Comparison of ENCODE assay signal across 11 cellular contexts in genomic region chr10:22651276-22651980, GRCh38.
DNase-seq lines count a peak whose midpoint lies in the region; ATAC-seq and TF ChIP-seq lines count a peak whose summit lies in the region.
"Had no signal": no experiment of that assay in that cellular context is flagged by ENCODE, and none has a peak within 500 bp of the region (broad histone marks: within the 10 kb centered on the region; RNA-seq: fewer than 3 reads in every experiment).

No MANE protein-coding gene starts in this region.

- intact Hi-C loops in activated CD4-positive, alpha-beta T cell treated with anti-CD3 and anti-CD28 coated beads for 36 hours (cut with DNase I, micrococcal nuclease): loop anchor here in 1 of 2 experiments (5.0 to 10.0 kb wide), 2 partner anchors 336 to 713 kb away; no protein-coding TSS in a partner anchor

- H3K4me1 Mint-ChIP-seq in activated CD4-positive, alpha-beta T cell treated with anti-CD3 and anti-CD28 coated beads for 36 hours: peaks cover 99% of the 10 kb centered on the region
- peaks cover 80 to 90% (median 85%) of the 10 kb centered on the region in 3 donors for H3K4me1 Mint-ChIP-seq in IgD-negative memory B cell

- H3K27me3 ChIP-seq in brain microvascular endothelial cell (replicated peaks): no peaks in the 10 kb centered on the region

- peak overlapping the region; percentile 81 for H3K27ac Mint-ChIP-seq in activated CD4-positive, alpha-beta T cell treated with anti-CD3 and anti-CD28 coated beads for 36 hours
- peak overlapping the region; percentile 56 to 95 (median 92) for H3K27ac Mint-ChIP-seq in IgD-negative memory B cell
- H3K27ac Mint-ChIP-seq: progenitor cell of endocrine pancreas had no signal

- POLR2A ChIA-PET in activated CD4-positive, alpha-beta T cell treated with anti-CD3 and anti-CD28 coated beads for 36 hours (lab: Charles Lee): interaction anchor here (0.8 kb wide), 1 partner anchor 25 kb away, joined by 3 read pairs; no protein-coding TSS in a partner anchor

- H3K36me3 Mint-ChIP-seq in activated CD4-positive, alpha-beta T cell treated with anti-CD3 and anti-CD28 coated beads for 36 hours (ENCODE audit: low read depth): peaks cover 17% of the 10 kb centered on the region
- no peaks in the 10 kb centered on the region for H3K36me3 Mint-ChIP-seq in IgD-negative memory B cell

- ATAC-seq in activated CD4-positive, alpha-beta T cell treated with anti-CD3 and anti-CD28 coated beads for 36 hours: no peak
- ATAC-seq in stimulated activated naive CD8-positive, alpha-beta T cell treated with anti-CD3 and anti-CD28 coated beads, Interleukin-15, Interleukin-2, amounts not matched to agents 100 U/mL and 50 U/mL, for 24 hours: no peak

- no peaks in the 10 kb centered on the region for H3K27me3 Mint-ChIP-seq in activated CD4-positive, alpha-beta T cell treated with anti-CD3 and anti-CD28 coated beads for 36 hours
- H3K27me3 Mint-ChIP-seq in IgD-negative memory B cell: no peaks in the 10 kb centered on the region
- H3K27me3 Mint-ChIP-seq: progenitor cell of endocrine pancreas had no signal

- H3K4me3 Mint-ChIP-seq in activated CD4-positive, alpha-beta T cell treated with anti-CD3 and anti-CD28 coated beads for 36 hours: peak overlapping the region; percentile 7
- peak overlapping the region; percentile 31 to 91 (median 60) for H3K4me3 Mint-ChIP-seq in IgD-negative memory B cell

- TF ChIP-seq CTCF in brain microvascular endothelial cell (IDR thresholded peaks at IDR 0.05; ENCODE audit: low read depth, low read length, missing control alignments): no peak

- peak overlapping the region; percentile 42 for H3K27ac ChIP-seq in cingulate gyrus (ENCODE audit: low read depth, low read length)
- H3K27ac ChIP-seq in brain microvascular endothelial cell: no peak overlapping the region

- CTCF ChIA-PET in activated CD4-positive, alpha-beta T cell treated with anti-CD3 and anti-CD28 coated beads for 36 hours (lab: Charles Lee): interaction anchor here (0.7 to 2.0 kb wide), 4 partner anchors 13 to 41 kb away, joined by 3 to 4 read pairs (median 4); no protein-coding TSS in a partner anchor

- no peaks in the 10 kb centered on the region for H3K36me3 ChIP-seq in brain microvascular endothelial cell (replicated peaks)

- DNase-seq in activated CD4-positive, alpha-beta T cell treated with anti-CD3 and anti-CD28 coated beads for 36 hours: peak; percentile 66
- no peak for DNase-seq in activated CD4-positive, alpha-beta T cell treated with anti-CD3 and anti-CD28 coated beads, Interleukin-2, amount 50 U/mL, for 1 hour
- peak; percentile 67 for DNase-seq in stimulated activated naive CD8-positive, alpha-beta T cell treated with anti-CD3 and anti-CD28 coated beads, Interleukin-15, Interleukin-2, amounts not matched to agents 100 U/mL and 50 U/mL, for 24 hours
- DNase-seq in NCI-H2029 treated with DMSO at 0.1 percent for 48 hours (lab: John Stamatoyannopoulos, UW) (no peak), brain microvascular endothelial cell (no peak), medulla oblongata (ENCODE audit: extremely low spot score) (no peak)
- DNase-seq: 8988T, NCI-H1694 had no signal

- in situ Hi-C loops in brain microvascular endothelial cell (cut with HindIII; ENCODE audit: low pct_ligation_motif_present, low sequenced_read_pairs): no loop called here

- no peak overlapping the region for H3K4me3 ChIP-seq in brain microvascular endothelial cell (ENCODE audit: low read depth, low read length)

- no peaks in the 10 kb centered on the region for H3K9me3 Mint-ChIP-seq in activated CD4-positive, alpha-beta T cell treated with anti-CD3 and anti-CD28 coated beads for 36 hours (ENCODE audit: low read depth)
- no peaks in the 10 kb centered on the region for H3K9me3 Mint-ChIP-seq in IgD-negative memory B cell

Comparison
In these comparisons a context has a peak if more than half of its experiments do, and no peak if none do; other contexts are left out.
1. DNase-seq: peak in activated CD4-positive, alpha-beta T cell treated with anti-CD3 and anti-CD28 coated beads for 36 hours (single experiment) and stimulated activated naive CD8-positive, alpha-beta T cell treated with anti-CD3 and anti-CD28 coated beads, Interleukin-15, Interleukin-2, amounts not matched to agents 100 U/mL and 50 U/mL, for 24 hours (single experiment); none in activated CD4-positive, alpha-beta T cell treated with anti-CD3 and anti-CD28 coated beads, Interleukin-2, amount 50 U/mL, for 1 hour (single experiment), NCI-H2029 treated with DMSO at 0.1 percent for 48 hours (single experiment), brain microvascular endothelial cell (single experiment) and medulla oblongata (single experiment).